ENCODE assay signal across 1 cellular context in genomic region chr1:43143441-43143888, GRCh38.
TF ChIP-seq lines count a peak whose summit lies in the region.

No MANE protein-coding gene starts in this region.

TF ChIP-seq in K562, 482 proteins besides CTCF, POLR2A, EP300 and RAD21 (continued from another document and continues in another):
- TF ChIP-seq PBX2 (CRISPR knock-in tag; IDR thresholded peaks at IDR 0.05; ENCODE audit: low read depth) (no peak), PBX2 (tag; conservative IDR thresholded peaks at IDR 0.05; ENCODE audit: low read depth) (no peak), KLF16 (IDR thresholded peaks at IDR 0.05) (peak; percentile 39; the same call in 1 of the 2 replicates), NKRF (IDR thresholded peaks at IDR 0.05; ENCODE audit: borderline replicate concordance) (no peak), POLR2AphosphoS5 (IDR thresholded peaks at IDR 0.05; ENCODE audit: control insufficient read depth, insufficient read depth, low read depth, low read length) (no peak), PYGO2 (tag; IDR thresholded peaks at IDR 0.05) (no peak), ZKSCAN8 (CRISPR knock-in tag; IDR thresholded peaks at IDR 0.05) (no peak), TCF7 (IDR thresholded peaks at IDR 0.05; ENCODE audit: borderline replicate concordance) (no peak), DPF2 (IDR thresholded peaks at IDR 0.05) (no peak), SAP30 (IDR thresholded peaks at IDR 0.05; ENCODE audit: borderline replicate concordance, insufficient read depth, low read depth, low read length, poor library complexity, severe bottlenecking) (no peak), ILF3 (IDR thresholded peaks at IDR 0.05; ENCODE audit: borderline replicate concordance) (no peak), ZNF263 (CRISPR knock-in tag; IDR thresholded peaks at IDR 0.05; ENCODE audit: borderline replicate concordance) (peak; percentile 26; the same call in 1 of the 2 replicates), CC2D1A (IDR thresholded peaks at IDR 0.05) (peak; percentile 35; the same call in 1 of the 2 replicates), KAT8 (IDR thresholded peaks at IDR 0.05; ENCODE audit: low read depth) (no peak), ZNF224 (CRISPR knock-in tag; IDR thresholded peaks at IDR 0.05) (no peak), RBM17 (IDR thresholded peaks at IDR 0.05; ENCODE audit: borderline replicate concordance, low read depth, low read length) (no peak), OTX1 (CRISPR knock-in tag; IDR thresholded peaks at IDR 0.05) (no peak), NRF1 (conservative IDR thresholded peaks at IDR 0.05 in 1 of 2, IDR thresholded peaks at IDR 0.05 in 1 of 2) (0 out of 4 replicates have a peak, but pooled peaks of 1 of the 2 experiments have one; percentile 11), ZBTB7A (IDR thresholded peaks at IDR 0.05; ENCODE audit: borderline replicate concordance, control insufficient read depth, low read depth, low read length) (no peak), HNRNPL (IDR thresholded peaks at IDR 0.05; ENCODE audit: low read depth, low read length) (no peak), TAF15 (IDR thresholded peaks at IDR 0.05; ENCODE audit: low read depth, low read length) (no peak), ATF7 (IDR thresholded peaks at IDR 0.05) (peak; percentile 100), JUND (IDR thresholded peaks at IDR 0.05; ENCODE audit: borderline replicate concordance, low read depth, low read length) (peak; percentile 95), JUND (tag; IDR thresholded peaks at IDR 0.05; ENCODE audit: borderline replicate concordance, low read depth, low read length) (peak; percentile 57; the same call in 1 of the 3 replicates), PCBP2 (IDR thresholded peaks at IDR 0.05; ENCODE audit: low read depth, low read length, poor library complexity, severe bottlenecking) (no peak), MEIS2 (IDR thresholded peaks at IDR 0.05; ENCODE audit: partially characterized antibody) (no peak), NCOA1 (IDR thresholded peaks at IDR 0.05; ENCODE audit: low read depth) (no peak), ZNF354B (CRISPR knock-in tag; IDR thresholded peaks at IDR 0.05) (no peak), STAG1 (CRISPR knock-in tag; IDR thresholded peaks at IDR 0.05; ENCODE audit: borderline replicate concordance) (no peak), SP1 (CRISPR knock-in tag; IDR thresholded peaks at IDR 0.05) (peak; percentile 51; the same call in 1 of the 2 replicates), CREB1 (IDR thresholded peaks at IDR 0.05) (no peak), CREB1 (CRISPR knock-in tag; IDR thresholded peaks at IDR 0.05) (no peak), MBD2 (IDR thresholded peaks at IDR 0.05; ENCODE audit: borderline replicate concordance, low read depth) (peak; percentile 64), NR4A1 (CRISPR knock-in tag; IDR thresholded peaks at IDR 0.05) (no peak), NR4A1 (tag; IDR thresholded peaks at IDR 0.05) (no peak), YY1 (IDR thresholded peaks at IDR 0.05; ENCODE audit: borderline replicate concordance in 1 of 3, control insufficient read depth in 1 of 3, extremely low read depth in 1 of 3, insufficient read depth in 3 of 3, insufficient read length in 1 of 3, insufficient replicate concordance in 2 of 3, low read depth in 1 of 3, low read length in 2 of 3) (peak in 1 of 3 experiments; percentile 73), PRMT5 (CRISPR knock-in tag; IDR thresholded peaks at IDR 0.05) (no peak), CHD4 (IDR thresholded peaks at IDR 0.05; ENCODE audit: insufficient read depth, insufficient replicate concordance, low read depth, low read length, poor library complexity, severe bottlenecking) (no peak)
- TF ChIP-seq, protein P1, sequence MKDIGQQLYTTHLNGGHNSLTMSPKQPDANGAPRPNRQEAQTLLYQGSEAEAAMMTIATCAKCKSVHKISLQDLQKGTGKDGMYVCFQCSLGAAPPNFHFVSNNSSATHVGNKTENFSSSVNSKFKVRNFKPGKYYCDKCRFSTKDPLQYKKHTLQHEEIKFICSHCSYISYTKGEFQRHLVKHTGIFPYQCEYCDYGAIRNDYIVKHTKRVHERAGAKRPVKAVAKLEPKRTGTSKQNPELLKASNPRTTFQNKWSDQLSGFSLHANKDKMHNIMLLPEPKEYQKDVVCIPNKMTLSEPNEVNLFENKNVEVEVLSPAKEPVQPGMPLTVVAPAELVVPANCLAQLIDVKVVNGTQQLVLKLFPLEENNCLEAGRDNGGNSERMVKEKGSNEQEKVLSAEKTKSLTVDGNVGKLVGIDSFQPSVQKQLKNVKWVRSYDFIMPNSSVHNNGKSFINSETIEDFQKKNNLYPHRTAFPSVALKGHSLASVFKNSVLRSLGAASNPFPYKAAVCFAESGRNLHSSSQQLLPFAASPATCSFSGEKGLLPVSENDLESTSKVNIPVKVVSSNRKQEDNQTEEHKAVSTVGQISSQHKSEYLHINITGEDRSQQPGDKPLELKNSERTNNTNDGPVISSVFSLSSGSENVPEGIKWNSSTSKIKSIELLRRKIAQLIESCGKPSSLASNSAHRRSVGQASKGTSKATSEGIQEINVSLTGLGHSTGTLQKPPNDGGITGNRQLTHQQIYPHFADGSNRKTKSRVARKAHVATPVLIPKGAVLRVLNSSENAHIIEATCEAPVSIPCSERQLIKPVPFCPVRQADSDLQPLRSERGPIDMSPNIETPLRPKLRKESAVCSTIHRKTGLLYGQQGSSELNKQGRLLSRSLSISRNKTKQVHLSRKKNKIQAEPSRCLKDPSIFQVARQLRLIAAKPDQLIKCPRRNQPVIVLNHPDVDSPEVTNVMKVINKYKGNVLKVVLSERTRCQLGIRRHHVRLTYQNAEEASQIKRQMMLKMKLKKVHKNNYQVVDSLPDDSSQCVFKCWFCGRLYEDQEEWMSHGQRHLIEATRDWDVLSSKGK (CRISPR knock-in tag; IDR thresholded peaks at IDR 0.05): no peak
- TF ChIP-seq, protein P2, sequence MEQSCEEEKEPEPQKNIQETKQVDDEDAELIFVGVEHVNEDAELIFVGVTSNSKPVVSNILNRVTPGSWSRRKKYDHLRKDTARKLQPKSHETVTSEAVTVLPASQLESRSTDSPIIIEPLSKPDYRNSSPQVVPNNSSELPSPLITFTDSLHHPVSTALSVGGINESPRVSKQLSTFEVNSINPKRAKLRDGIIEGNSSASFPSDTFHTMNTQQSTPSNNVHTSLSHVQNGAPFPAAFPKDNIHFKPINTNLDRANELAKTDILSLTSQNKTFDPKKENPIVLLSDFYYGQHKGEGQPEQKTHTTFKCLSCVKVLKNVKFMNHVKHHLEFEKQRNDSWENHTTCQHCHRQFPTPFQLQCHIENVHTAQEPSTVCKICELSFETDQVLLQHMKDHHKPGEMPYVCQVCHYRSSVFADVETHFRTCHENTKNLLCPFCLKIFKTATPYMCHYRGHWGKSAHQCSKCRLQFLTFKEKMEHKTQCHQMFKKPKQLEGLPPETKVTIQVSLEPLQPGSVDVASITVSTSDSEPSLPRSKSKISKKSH (CRISPR knock-in tag; IDR thresholded peaks at IDR 0.05): no peak
- TF ChIP-seq, protein P3, sequence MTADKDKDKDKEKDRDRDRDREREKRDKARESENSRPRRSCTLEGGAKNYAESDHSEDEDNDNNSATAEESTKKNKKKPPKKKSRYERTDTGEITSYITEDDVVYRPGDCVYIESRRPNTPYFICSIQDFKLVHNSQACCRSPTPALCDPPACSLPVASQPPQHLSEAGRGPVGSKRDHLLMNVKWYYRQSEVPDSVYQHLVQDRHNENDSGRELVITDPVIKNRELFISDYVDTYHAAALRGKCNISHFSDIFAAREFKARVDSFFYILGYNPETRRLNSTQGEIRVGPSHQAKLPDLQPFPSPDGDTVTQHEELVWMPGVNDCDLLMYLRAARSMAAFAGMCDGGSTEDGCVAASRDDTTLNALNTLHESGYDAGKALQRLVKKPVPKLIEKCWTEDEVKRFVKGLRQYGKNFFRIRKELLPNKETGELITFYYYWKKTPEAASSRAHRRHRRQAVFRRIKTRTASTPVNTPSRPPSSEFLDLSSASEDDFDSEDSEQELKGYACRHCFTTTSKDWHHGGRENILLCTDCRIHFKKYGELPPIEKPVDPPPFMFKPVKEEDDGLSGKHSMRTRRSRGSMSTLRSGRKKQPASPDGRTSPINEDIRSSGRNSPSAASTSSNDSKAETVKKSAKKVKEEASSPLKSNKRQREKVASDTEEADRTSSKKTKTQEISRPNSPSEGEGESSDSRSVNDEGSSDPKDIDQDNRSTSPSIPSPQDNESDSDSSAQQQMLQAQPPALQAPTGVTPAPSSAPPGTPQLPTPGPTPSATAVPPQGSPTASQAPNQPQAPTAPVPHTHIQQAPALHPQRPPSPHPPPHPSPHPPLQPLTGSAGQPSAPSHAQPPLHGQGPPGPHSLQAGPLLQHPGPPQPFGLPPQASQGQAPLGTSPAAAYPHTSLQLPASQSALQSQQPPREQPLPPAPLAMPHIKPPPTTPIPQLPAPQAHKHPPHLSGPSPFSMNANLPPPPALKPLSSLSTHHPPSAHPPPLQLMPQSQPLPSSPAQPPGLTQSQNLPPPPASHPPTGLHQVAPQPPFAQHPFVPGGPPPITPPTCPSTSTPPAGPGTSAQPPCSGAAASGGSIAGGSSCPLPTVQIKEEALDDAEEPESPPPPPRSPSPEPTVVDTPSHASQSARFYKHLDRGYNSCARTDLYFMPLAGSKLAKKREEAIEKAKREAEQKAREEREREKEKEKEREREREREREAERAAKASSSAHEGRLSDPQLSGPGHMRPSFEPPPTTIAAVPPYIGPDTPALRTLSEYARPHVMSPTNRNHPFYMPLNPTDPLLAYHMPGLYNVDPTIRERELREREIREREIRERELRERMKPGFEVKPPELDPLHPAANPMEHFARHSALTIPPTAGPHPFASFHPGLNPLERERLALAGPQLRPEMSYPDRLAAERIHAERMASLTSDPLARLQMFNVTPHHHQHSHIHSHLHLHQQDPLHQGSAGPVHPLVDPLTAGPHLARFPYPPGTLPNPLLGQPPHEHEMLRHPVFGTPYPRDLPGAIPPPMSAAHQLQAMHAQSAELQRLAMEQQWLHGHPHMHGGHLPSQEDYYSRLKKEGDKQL (CRISPR knock-in tag; IDR thresholded peaks at IDR 0.05; ENCODE audit: borderline replicate concordance): no peak
- TF ChIP-seq, protein P4, sequence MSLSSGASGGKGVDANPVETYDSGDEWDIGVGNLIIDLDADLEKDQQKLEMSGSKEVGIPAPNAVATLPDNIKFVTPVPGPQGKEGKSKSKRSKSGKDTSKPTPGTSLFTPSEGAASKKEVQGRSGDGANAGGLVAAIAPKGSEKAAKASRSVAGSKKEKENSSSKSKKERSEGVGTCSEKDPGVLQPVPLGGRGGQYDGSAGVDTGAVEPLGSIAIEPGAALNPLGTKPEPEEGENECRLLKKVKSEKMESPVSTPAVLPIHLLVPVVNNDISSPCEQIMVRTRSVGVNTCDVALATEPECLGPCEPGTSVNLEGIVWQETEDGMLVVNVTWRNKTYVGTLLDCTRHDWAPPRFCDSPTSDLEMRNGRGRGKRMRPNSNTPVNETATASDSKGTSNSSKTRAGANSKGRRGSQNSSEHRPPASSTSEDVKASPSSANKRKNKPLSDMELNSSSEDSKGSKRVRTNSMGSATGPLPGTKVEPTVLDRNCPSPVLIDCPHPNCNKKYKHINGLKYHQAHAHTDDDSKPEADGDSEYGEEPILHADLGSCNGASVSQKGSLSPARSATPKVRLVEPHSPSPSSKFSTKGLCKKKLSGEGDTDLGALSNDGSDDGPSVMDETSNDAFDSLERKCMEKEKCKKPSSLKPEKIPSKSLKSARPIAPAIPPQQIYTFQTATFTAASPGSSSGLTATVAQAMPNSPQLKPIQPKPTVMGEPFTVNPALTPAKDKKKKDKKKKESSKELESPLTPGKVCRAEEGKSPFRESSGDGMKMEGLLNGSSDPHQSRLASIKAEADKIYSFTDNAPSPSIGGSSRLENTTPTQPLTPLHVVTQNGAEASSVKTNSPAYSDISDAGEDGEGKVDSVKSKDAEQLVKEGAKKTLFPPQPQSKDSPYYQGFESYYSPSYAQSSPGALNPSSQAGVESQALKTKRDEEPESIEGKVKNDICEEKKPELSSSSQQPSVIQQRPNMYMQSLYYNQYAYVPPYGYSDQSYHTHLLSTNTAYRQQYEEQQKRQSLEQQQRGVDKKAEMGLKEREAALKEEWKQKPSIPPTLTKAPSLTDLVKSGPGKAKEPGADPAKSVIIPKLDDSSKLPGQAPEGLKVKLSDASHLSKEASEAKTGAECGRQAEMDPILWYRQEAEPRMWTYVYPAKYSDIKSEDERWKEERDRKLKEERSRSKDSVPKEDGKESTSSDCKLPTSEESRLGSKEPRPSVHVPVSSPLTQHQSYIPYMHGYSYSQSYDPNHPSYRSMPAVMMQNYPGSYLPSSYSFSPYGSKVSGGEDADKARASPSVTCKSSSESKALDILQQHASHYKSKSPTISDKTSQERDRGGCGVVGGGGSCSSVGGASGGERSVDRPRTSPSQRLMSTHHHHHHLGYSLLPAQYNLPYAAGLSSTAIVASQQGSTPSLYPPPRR (CRISPR knock-in tag; IDR thresholded peaks at IDR 0.05; ENCODE audit: borderline replicate concordance): 0 out of 2 replicates have a peak, but pooled peaks have one; percentile 54
